ENCODE assay signal across 1 cellular context in the genomic region with DNA sequence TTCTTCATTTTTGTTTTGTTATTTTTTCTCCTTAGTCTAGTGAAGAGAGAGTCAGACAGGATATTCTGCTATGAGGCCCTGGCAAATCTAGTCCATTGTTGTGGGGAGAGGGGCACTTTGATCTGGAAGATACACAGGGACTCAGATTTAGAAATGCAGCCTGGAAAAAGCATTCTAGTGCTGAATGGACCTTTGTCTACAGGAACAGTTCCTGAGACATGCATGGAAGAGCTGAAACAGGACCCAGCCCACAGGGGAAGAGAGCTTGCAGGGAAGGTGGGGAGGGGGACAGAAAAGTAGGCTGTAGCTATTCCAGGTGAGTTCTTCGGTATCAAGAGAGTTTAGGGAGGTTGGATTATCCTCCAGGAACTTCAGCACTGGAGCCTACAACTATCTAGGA.
TF ChIP-seq lines count a peak whose summit lies in the region.

No MANE protein-coding gene starts in this region.

TF ChIP-seq in GM23338, 12 proteins besides CTCF, POLR2A, EP300 and RAD21:
- no peak for TF ChIP-seq STAT1 (IDR thresholded peaks at IDR 0.05; ENCODE audit: unreplicated experiment)
- TF ChIP-seq JUNB (IDR thresholded peaks at IDR 0.05; ENCODE audit: unreplicated experiment): no peak
- no peak for TF ChIP-seq ZNF114 (CRISPR knock-in tag; IDR thresholded peaks at IDR 0.05)
- TF ChIP-seq EZH2 (IDR thresholded peaks at IDR 0.05; ENCODE audit: low read depth, unreplicated experiment): no peak
